Comparison of ENCODE assay signal across 1 cellular context in the genomic region with DNA sequence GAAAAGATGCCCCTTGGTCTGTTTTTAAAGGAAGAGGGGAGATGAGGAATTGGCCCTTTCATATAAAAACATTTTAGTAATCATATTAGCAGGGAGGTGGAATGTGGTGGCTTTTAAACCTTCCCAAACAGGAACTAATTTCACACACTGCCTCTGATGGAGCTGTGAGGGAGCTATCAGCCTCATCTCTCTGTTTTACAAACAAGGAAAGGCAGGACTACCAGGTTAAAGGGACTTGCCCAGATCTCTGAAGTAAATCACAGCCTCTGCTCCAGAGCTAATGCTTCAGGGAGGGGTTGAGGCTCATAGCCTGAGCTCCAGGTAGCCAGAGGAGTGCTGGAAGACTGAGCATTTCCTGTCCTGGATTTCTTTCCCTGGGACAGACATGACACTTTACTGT.
TF ChIP-seq lines count a peak whose summit lies in the region.

No MANE protein-coding gene starts in this region.

TF ChIP-seq in SK-N-SH, 30 proteins besides CTCF, POLR2A, EP300 and RAD21:
- TF ChIP-seq PBX3 (IDR thresholded peaks at IDR 0.05) (no peak), POLR2AphosphoS5 (IDR thresholded peaks at IDR 0.05; ENCODE audit: low read depth, low read length) (no peak), JUND (IDR thresholded peaks at IDR 0.05) (no peak), FOSL2 (IDR thresholded peaks at IDR 0.05; ENCODE audit: borderline replicate concordance, low read depth) (no peak), NRF1 (IDR thresholded peaks at IDR 0.05; ENCODE audit: low read depth, low read length) (no peak), TCF12 (IDR thresholded peaks at IDR 0.05) (no peak), NFIC (IDR thresholded peaks at IDR 0.05; ENCODE audit: borderline replicate concordance) (no peak), USF2 (IDR thresholded peaks at IDR 0.05; ENCODE audit: borderline replicate concordance, low read depth, low read length) (no peak), SIN3A (IDR thresholded peaks at IDR 0.05; ENCODE audit: borderline replicate concordance, low read depth, low read length) (no peak), FOXJ3 (CRISPR knock-in tag; IDR thresholded peaks at IDR 0.05) (no peak), GATA2 (CRISPR knock-in tag; IDR thresholded peaks at IDR 0.05) (no peak), TAF1 (IDR thresholded peaks at IDR 0.05; ENCODE audit: borderline replicate concordance, low read depth, low read length) (no peak), ELF1 (IDR thresholded peaks at IDR 0.05) (no peak), CHD2 (IDR thresholded peaks at IDR 0.05; ENCODE audit: low read length, partially characterized antibody) (no peak), RCOR1 (IDR thresholded peaks at IDR 0.05; ENCODE audit: low read length) (no peak), TEAD4 (IDR thresholded peaks at IDR 0.05; ENCODE audit: borderline replicate concordance, insufficient read depth) (no peak), MEF2A (IDR thresholded peaks at IDR 0.05; ENCODE audit: borderline replicate concordance, low read depth) (no peak)
- TF ChIP-seq, protein P1, sequence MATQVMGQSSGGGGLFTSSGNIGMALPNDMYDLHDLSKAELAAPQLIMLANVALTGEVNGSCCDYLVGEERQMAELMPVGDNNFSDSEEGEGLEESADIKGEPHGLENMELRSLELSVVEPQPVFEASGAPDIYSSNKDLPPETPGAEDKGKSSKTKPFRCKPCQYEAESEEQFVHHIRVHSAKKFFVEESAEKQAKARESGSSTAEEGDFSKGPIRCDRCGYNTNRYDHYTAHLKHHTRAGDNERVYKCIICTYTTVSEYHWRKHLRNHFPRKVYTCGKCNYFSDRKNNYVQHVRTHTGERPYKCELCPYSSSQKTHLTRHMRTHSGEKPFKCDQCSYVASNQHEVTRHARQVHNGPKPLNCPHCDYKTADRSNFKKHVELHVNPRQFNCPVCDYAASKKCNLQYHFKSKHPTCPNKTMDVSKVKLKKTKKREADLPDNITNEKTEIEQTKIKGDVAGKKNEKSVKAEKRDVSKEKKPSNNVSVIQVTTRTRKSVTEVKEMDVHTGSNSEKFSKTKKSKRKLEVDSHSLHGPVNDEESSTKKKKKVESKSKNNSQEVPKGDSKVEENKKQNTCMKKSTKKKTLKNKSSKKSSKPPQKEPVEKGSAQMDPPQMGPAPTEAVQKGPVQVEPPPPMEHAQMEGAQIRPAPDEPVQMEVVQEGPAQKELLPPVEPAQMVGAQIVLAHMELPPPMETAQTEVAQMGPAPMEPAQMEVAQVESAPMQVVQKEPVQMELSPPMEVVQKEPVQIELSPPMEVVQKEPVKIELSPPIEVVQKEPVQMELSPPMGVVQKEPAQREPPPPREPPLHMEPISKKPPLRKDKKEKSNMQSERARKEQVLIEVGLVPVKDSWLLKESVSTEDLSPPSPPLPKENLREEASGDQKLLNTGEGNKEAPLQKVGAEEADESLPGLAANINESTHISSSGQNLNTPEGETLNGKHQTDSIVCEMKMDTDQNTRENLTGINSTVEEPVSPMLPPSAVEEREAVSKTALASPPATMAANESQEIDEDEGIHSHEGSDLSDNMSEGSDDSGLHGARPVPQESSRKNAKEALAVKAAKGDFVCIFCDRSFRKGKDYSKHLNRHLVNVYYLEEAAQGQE (IDR thresholded peaks at IDR 0.05; ENCODE audit: low read depth, low read length) = no peak
- TF ChIP-seq, protein P2, sequence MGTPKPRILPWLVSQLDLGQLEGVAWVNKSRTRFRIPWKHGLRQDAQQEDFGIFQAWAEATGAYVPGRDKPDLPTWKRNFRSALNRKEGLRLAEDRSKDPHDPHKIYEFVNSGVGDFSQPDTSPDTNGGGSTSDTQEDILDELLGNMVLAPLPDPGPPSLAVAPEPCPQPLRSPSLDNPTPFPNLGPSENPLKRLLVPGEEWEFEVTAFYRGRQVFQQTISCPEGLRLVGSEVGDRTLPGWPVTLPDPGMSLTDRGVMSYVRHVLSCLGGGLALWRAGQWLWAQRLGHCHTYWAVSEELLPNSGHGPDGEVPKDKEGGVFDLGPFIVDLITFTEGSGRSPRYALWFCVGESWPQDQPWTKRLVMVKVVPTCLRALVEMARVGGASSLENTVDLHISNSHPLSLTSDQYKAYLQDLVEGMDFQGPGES (IDR thresholded peaks at IDR 0.05; ENCODE audit: low read depth, low read length) = no peak
- TF ChIP-seq, protein P3, sequence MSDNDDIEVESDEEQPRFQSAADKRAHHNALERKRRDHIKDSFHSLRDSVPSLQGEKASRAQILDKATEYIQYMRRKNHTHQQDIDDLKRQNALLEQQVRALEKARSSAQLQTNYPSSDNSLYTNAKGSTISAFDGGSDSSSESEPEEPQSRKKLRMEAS (IDR thresholded peaks at IDR 0.05; ENCODE audit: low read depth) = no peak
